Comparison of ENCODE assay signal across 18 cellular contexts in the genomic region with DNA sequence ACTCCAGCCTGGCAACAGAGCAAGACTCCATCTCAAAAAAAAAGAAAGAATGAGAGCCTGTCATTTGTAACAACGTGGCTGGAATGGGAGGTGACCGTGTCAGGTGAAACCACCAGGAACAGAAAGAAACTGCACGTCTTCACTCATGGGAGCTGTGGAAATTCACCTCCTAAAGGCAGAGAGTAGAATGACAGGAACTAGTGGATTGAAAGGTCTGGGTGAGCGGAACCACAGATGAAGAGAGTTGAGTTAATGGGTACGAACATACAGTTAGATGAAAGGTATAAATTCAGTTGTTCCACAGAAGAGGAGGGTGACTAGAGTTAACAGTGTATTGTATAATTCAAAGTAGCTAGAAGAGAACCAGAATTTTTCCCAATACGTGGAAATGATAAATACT.
"Had no signal": no experiment of that assay in that cellular context is flagged by ENCODE, and none has a peak within 500 bp of the region (broad histone marks: within the 10 kb centered on the region; RNA-seq: fewer than 3 reads in every experiment).

No MANE protein-coding gene starts in this region.

- H3K9me3 ChIP-seq: ascending aorta, gastroesophageal sphincter, heart right ventricle, pancreas, stomach had no signal

- ATAC-seq: activated T-cell treated with anti-CD3 and anti-CD28 coated beads, Interleukin-2, amount 50 U/mL, for 72 hours; gastroesophageal sphincter; heart right ventricle; naive thymus-derived CD4-positive, alpha-beta T cell; pancreas; sciatic nerve; stimulated activated effector memory CD8-positive, alpha-beta T cell treated with anti-CD3 and anti-CD28 coated beads, Interleukin-12 subunit alpha, Interleukin-12 subunit beta, amount 100 ng/mL, for 72 hours had no signal

- H3K36me3 Mint-ChIP-seq: stimulated activated effector memory CD8-positive, alpha-beta T cell treated with anti-CD3 and anti-CD28 coated beads, Interleukin-12 subunit alpha, Interleukin-12 subunit beta, amount 100 ng/mL, for 72 hours had no signal

- H3K27me3 ChIP-seq: ascending aorta, gastroesophageal sphincter, heart right ventricle, pancreas, stomach had no signal

- H3K36me3 ChIP-seq: heart right ventricle, pancreas had no signal

- H3K27ac Mint-ChIP-seq: activated T-cell treated with anti-CD3 and anti-CD28 coated beads, Interleukin-2, amount 50 U/mL, for 72 hours; stimulated activated effector memory CD8-positive, alpha-beta T cell treated with anti-CD3 and anti-CD28 coated beads, Interleukin-12 subunit alpha, Interleukin-12 subunit beta, amount 100 ng/mL, for 72 hours had no signal

- H3K4me3 ChIP-seq: ascending aorta, coronary artery, gastroesophageal sphincter, heart right ventricle, pancreas, stomach had no signal

- H3K27ac ChIP-seq: ascending aorta, coronary artery, gastroesophageal sphincter, heart right ventricle, pancreas, stomach, VCaP had no signal

- DNase-seq: activated CD4-positive, CD25-positive, alpha-beta regulatory T cell treated with anti-CD3 and anti-CD28 coated beads, Interleukin-2, amount 50 U/mL, for 72 hours; activated effector memory CD4-positive, alpha-beta T cell treated with anti-CD3 and anti-CD28 coated beads, Interleukin-2, amount 50 U/mL, for 16 hours; activated naive CD4-positive, alpha-beta T cell treated with anti-CD3 and anti-CD28 coated beads, Interleukin-2, amount 50 U/mL, for 16 hours; activated T-cell treated with anti-CD3 and anti-CD28 coated beads, Interleukin-2, amount 50 U/mL, for 72 hours; heart right ventricle; kidney glomerular epithelial cell; naive thymus-derived CD4-positive, alpha-beta T cell; stimulated activated CD4-positive, alpha-beta T cell treated with anti-CD3 and anti-CD28 coated beads, Interleukin-4, amount 100 ng/mL, for 24 hours; stomach; trophoblast cell had no signal

- H3K27me3 Mint-ChIP-seq: memory B cell; naive thymus-derived CD4-positive, alpha-beta T cell had no signal

- H3K9me3 Mint-ChIP-seq: activated T-cell treated with anti-CD3 and anti-CD28 coated beads, Interleukin-2, amount 50 U/mL, for 72 hours; memory B cell; naive thymus-derived CD4-positive, alpha-beta T cell; stimulated activated effector memory CD8-positive, alpha-beta T cell treated with anti-CD3 and anti-CD28 coated beads, Interleukin-12 subunit alpha, Interleukin-12 subunit beta, amount 100 ng/mL, for 72 hours had no signal

- H3K4me3 Mint-ChIP-seq: activated T-cell treated with anti-CD3 and anti-CD28 coated beads, Interleukin-2, amount 50 U/mL, for 72 hours; memory B cell; naive thymus-derived CD4-positive, alpha-beta T cell; stimulated activated effector memory CD8-positive, alpha-beta T cell treated with anti-CD3 and anti-CD28 coated beads, Interleukin-12 subunit alpha, Interleukin-12 subunit beta, amount 100 ng/mL, for 72 hours had no signal

- H3K4me1 ChIP-seq: pancreas had no signal
